8 cellular contexts compared by ENCODE assay signal in the genomic region with DNA sequence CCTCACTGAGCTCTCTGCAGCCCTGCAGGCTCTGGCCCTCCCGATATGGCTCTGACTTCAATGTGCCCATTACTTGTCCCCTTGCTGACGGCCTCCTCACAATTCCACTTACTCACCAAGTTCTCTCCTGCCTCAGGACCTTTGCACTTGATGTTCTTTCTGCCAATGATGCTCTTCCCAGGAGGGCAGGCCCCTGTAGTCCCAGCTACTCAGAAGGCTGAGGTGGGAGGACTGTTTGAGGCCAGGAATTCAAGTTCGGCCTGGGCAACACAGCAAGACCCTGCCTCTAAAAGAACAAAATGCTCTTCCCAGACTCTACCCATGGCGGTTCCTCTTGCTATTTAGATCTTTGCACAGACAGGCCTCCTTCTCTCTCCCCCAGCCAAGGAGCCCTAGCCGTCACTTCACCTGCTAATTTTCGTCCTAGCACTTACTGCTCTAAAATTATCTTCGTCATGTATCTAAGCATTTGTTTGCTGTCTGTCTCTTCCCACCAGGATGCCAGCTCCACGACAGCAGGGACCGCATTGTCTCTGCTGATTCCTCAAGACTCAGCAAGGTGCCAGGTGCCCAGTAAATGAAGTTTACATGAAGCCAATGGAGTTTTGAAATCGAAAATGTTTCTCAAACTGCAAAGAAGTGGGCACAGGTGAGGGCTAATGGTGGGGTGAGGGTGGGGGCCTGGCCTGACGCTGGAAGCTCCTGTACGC. TPM values are rescaled to one million over a fixed set of nuclear protein-coding genes. Genes with fewer than 3 reads are reported as not detected.
DNase-seq lines count a peak whose midpoint lies in the region; ATAC-seq and TF ChIP-seq lines count a peak whose summit lies in the region.

No MANE protein-coding gene starts in this region.

- POLR2A ChIA-PET in Panc1 (lab: Charles Lee), result no interaction called here

- intact Hi-C loops in Panc1 (cut with micrococcal nuclease; ENCODE audit: unreplicated experiment) (loop anchor here (10.0 kb wide), 1 partner anchor 104 kb away; no protein-coding TSS in a partner anchor), prostate gland (cut with DNase I) (loop anchor here (1.0 to 5.0 kb wide), 3 partner anchors 180 to 357 kb away; a partner anchor contains a TSS)

- H3K36me3 ChIP-seq in Panc1 (ENCODE audit: control insufficient read depth, insufficient read depth, low read length) (no peaks in the 10 kb centered on the region; the same call in none of the 2 replicates), prostate gland (no peaks in the 10 kb centered on the region)

- H3K27me3 ChIP-seq in Panc1 (ENCODE audit: control insufficient read depth, insufficient read depth, low read length) (no peaks in the 10 kb centered on the region), prostate gland (replicated peaks; ENCODE audit: insufficient read depth) (no peaks in the 10 kb centered on the region)

- 44% methylated on average over 12 of the region's 12 CpGs for WGBS in prostate gland

- ATAC-seq in Panc1, result no peak

- TF ChIP-seq POLR2A in prostate gland (IDR thresholded peaks at IDR 0.05), result no peak

- DNase-seq in Panc1 (ENCODE audit: low read depth, low spot score) (no peak), epithelial cell of prostate (ENCODE audit: low read depth, low spot score) (no peak), prostate gland (ENCODE audit: low spot score) (no peak), NCI-H524 (lab: John Stamatoyannopoulos, UW) (no peak), NCI-H774 (lab: John Stamatoyannopoulos, UW) (no peak), inferior parietal cortex (ENCODE audit: extremely low spot score) (no peak), DMS 273 (lab: John Stamatoyannopoulos, UW; ENCODE audit: unreplicated experiment) (no peak)

- TF ChIP-seq CTCF in Panc1 (IDR thresholded peaks at IDR 0.05) (no peak), prostate gland (IDR thresholded peaks at IDR 0.05) (no peak)

- H3K27ac ChIP-seq in Panc1 (ENCODE audit: low read length) (peak overlapping the region; percentile 69), epithelial cell of prostate (peak overlapping the region; percentile 90), prostate gland (peak overlapping the region; percentile 94 to 99)

- BruUV-seq in Panc1 (replicated peaks; lab: Mats Ljungman, UMichigan), result no TSS peak

- CTCF ChIA-PET in Panc1 (lab: Charles Lee), result interaction anchor here (0.9 kb wide), 1 partner anchor 78 kb away, joined by 3 read pairs; no protein-coding TSS in a partner anchor

- H3K4me3 ChIP-seq in GM08714 (ENCODE audit: low read length) (peak overlapping the region; percentile 15; the same call in 1 of the 2 replicates), Panc1 (ENCODE audit: low read depth in 2 of 2, low read length in 2 of 2) (peak overlapping the region; percentile 34 to 63), prostate gland (peak overlapping the region; percentile 77 to 82)

- H3K4me1 ChIP-seq in Panc1 (ENCODE audit: control insufficient read depth, insufficient read depth, low read length) (peaks cover 34% of the 10 kb centered on the region), prostate gland (replicated peaks) (peaks cover 24% of the 10 kb centered on the region)

- H3K9me3 ChIP-seq in Panc1 (ENCODE audit: control insufficient read depth, insufficient read depth, low read depth, low read length) (no peaks in the 10 kb centered on the region), prostate gland (no peaks in the 10 kb centered on the region)

- in situ Hi-C loops in Panc1 (cut with HindIII; ENCODE audit: low pct_unique_long_range_greater_than_20kb, low sequenced_read_pairs), result no loop called here

RNA-seq across cellular contexts. Expression of a gene that starts 0.6 kb away (rescaled TPM):
- 51.0 TPM for total RNA-seq in Panc1 (2021; ENCODE audit: unreplicated experiment)
- polyA plus RNA-seq in Panc1 (2012; ENCODE audit: insufficient read length), result 39.2 TPM
- 10 to 100 TPM; 69.2 to 71.0 TPM for total RNA-seq in prostate gland

Comparison
In these comparisons a context has a peak if more than half of its experiments do, and no peak if none do; other contexts are left out.
1. H3K4me3 ChIP-seq: peak in every context shown above with its lines; median percentile 80 in prostate gland; 48 in Panc1; 15 in GM08714.